ENCODE assay signal across 1 cellular context in the genomic region with DNA sequence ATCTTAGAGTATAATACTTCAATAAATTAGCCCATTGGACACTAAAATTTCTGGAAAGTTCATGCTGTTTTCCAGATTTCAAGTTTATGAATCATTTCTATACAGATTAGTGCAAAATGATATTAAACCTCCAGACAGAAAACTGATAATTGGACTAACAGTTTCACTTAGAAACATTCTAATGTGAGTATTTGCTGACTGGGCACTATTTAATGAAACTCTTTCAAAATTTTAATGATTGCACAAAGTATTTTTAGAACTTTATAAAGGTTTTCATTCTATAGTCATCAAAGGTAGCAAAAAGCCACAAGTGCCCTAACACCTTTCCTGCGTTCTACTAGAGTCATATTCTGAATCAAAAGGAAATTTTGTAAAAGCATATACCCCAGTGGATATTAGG.
TF ChIP-seq lines count a peak whose summit lies in the region.

No MANE protein-coding gene starts in this region.

TF ChIP-seq in HepG2, 621 proteins besides CTCF, POLR2A, EP300 and RAD21 (continued from another document):
- TF ChIP-seq, protein P1, sequence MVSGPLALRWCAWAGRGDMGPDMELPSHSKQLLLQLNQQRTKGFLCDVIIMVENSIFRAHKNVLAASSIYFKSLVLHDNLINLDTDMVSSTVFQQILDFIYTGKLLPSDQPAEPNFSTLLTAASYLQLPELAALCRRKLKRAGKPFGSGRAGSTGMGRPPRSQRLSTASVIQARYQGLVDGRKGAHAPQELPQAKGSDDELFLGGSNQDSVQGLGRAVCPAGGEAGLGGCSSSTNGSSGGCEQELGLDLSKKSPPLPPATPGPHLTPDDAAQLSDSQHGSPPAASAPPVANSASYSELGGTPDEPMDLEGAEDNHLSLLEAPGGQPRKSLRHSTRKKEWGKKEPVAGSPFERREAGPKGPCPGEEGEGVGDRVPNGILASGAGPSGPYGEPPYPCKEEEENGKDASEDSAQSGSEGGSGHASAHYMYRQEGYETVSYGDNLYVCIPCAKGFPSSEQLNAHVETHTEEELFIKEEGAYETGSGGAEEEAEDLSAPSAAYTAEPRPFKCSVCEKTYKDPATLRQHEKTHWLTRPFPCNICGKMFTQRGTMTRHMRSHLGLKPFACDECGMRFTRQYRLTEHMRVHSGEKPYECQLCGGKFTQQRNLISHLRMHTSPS (CRISPR knock-in tag; IDR thresholded peaks at IDR 0.05; ENCODE audit: low read depth): no peak
